Comparison of ENCODE assay signal across 25 cellular contexts in the genomic region with DNA sequence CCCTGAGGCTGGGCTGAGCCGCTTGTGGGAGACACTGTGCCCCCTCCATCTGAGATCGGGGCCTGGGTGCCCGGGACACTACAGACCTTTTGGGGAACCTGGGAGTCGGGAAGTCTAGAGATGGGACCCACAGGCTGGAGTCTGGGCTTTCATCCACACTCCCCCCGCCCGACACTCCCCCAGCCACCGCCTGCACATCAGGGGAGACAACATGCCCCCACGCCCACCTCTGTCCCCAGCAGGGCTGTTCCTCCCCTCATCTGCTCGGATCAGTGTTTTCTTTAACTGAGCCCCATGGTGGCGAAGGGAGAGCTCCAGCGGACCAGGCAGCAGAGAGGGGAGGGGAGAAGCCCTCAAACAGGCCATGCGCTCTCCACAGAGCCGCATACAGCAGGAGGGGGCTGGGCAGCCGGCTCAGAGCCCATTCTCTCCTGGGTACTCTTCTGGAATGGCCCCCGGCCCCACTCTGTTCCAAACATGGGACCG.
"Had no signal": no experiment of that assay in that cellular context is flagged by ENCODE, and none has a peak within 500 bp of the region (broad histone marks: within the 10 kb centered on the region; RNA-seq: fewer than 3 reads in every experiment).

No MANE protein-coding gene starts in this region.

- H3K27ac Mint-ChIP-seq: activated naive CD8-positive, alpha-beta T cell treated with anti-CD3 and anti-CD28 coated beads for 36 hours; activated T-cell treated with anti-CD3 and anti-CD28 coated beads, Interleukin-2, amount 50 U/mL, for 72 hours; naive thymus-derived CD8-positive, alpha-beta T cell; stimulated activated effector memory CD8-positive, alpha-beta T cell treated with anti-CD3 and anti-CD28 coated beads, Interleukin-12 subunit alpha, Interleukin-12 subunit beta, amount 100 ng/mL, for 72 hours; stimulated activated naive CD8-positive, alpha-beta T cell treated with anti-CD3 and anti-CD28 coated beads, Interleukin-15, Interleukin-2, amounts not matched to agents 100 ng/mL and 50 ng/mL, for 24 hours; T-cell; type B pancreatic cell had no signal

- H3K4me3 ChIP-seq: adrenal gland, cardiac muscle cell, esophagus muscularis mucosa, heart left ventricle, left lung, right lobe of liver, skin epidermis, thoracic aorta had no signal

- DNase-seq: activated CD4-positive, alpha-beta T cell treated with anti-CD3 and anti-CD28 coated beads for 4 hours; activated CD4-positive, alpha-beta T cell treated with anti-CD3 and anti-CD28 coated beads, Interleukin-2, amount 50 U/mL, for 4 hours; activated naive CD4-positive, alpha-beta T cell; activated naive CD8-positive, alpha-beta T cell treated with anti-CD3 and anti-CD28 coated beads for 36 hours; activated T-cell treated with anti-CD3 and anti-CD28 coated beads for 4 hours; activated T-cell treated with anti-CD3 and anti-CD28 coated beads, Interleukin-2, amount 50 U/mL, for 72 hours; foreskin keratinocyte; kidney glomerular epithelial cell; left lung; mammary epithelial cell; right lobe of liver; stimulated activated CD4-positive, alpha-beta T cell treated with anti-CD3 and anti-CD28 coated beads, Interleukin-4, amount 100 ng/mL, for 24 hours had no signal

- H3K9me3 ChIP-seq: adrenal gland, esophagus muscularis mucosa, left lung, neutrophil, right lobe of liver, thoracic aorta had no signal

- H3K36me3 Mint-ChIP-seq: activated naive CD8-positive, alpha-beta T cell treated with anti-CD3 and anti-CD28 coated beads for 36 hours; brain; naive thymus-derived CD8-positive, alpha-beta T cell; stimulated activated effector memory CD8-positive, alpha-beta T cell treated with anti-CD3 and anti-CD28 coated beads, Interleukin-12 subunit alpha, Interleukin-12 subunit beta, amount 100 ng/mL, for 72 hours; T-cell; type B pancreatic cell had no signal

- H3K4me3 Mint-ChIP-seq: activated naive CD8-positive, alpha-beta T cell treated with anti-CD3 and anti-CD28 coated beads for 36 hours; activated T-cell treated with anti-CD3 and anti-CD28 coated beads, Interleukin-2, amount 50 U/mL, for 72 hours; brain; naive thymus-derived CD8-positive, alpha-beta T cell; stimulated activated effector memory CD8-positive, alpha-beta T cell treated with anti-CD3 and anti-CD28 coated beads, Interleukin-12 subunit alpha, Interleukin-12 subunit beta, amount 100 ng/mL, for 72 hours; stimulated activated naive CD8-positive, alpha-beta T cell treated with anti-CD3 and anti-CD28 coated beads, Interleukin-15, Interleukin-2, amounts not matched to agents 100 ng/mL and 50 ng/mL, for 24 hours; T-cell; type B pancreatic cell had no signal

- H3K27ac ChIP-seq: adrenal gland, cardiac muscle cell, esophagus muscularis mucosa, foreskin keratinocyte, heart left ventricle, left lung, neutrophil, right lobe of liver, skin epidermis, thoracic aorta had no signal

- H3K4me1 Mint-ChIP-seq: activated naive CD8-positive, alpha-beta T cell treated with anti-CD3 and anti-CD28 coated beads for 36 hours; stimulated activated effector memory CD8-positive, alpha-beta T cell treated with anti-CD3 and anti-CD28 coated beads, Interleukin-12 subunit alpha, Interleukin-12 subunit beta, amount 100 ng/mL, for 72 hours; T-cell had no signal

- H3K9me3 Mint-ChIP-seq: activated naive CD8-positive, alpha-beta T cell treated with anti-CD3 and anti-CD28 coated beads for 36 hours; activated T-cell treated with anti-CD3 and anti-CD28 coated beads, Interleukin-2, amount 50 U/mL, for 72 hours; naive thymus-derived CD8-positive, alpha-beta T cell; stimulated activated effector memory CD8-positive, alpha-beta T cell treated with anti-CD3 and anti-CD28 coated beads, Interleukin-12 subunit alpha, Interleukin-12 subunit beta, amount 100 ng/mL, for 72 hours; stimulated activated naive CD8-positive, alpha-beta T cell treated with anti-CD3 and anti-CD28 coated beads, Interleukin-15, Interleukin-2, amounts not matched to agents 100 ng/mL and 50 ng/mL, for 24 hours; T-cell; type B pancreatic cell had no signal

- H3K4me1 ChIP-seq: adrenal gland, foreskin keratinocyte, right lobe of liver had no signal

- H3K27me3 Mint-ChIP-seq: brain; stimulated activated naive CD8-positive, alpha-beta T cell treated with anti-CD3 and anti-CD28 coated beads, Interleukin-15, Interleukin-2, amounts not matched to agents 100 ng/mL and 50 ng/mL, for 24 hours; type B pancreatic cell had no signal

- H3K36me3 ChIP-seq: adrenal gland, cardiac muscle cell, esophagus muscularis mucosa, heart left ventricle, left lung, neutrophil, right lobe of liver, thoracic aorta had no signal

- H3K27me3 ChIP-seq: adrenal gland, cardiac muscle cell, right lobe of liver had no signal
